12 cellular contexts compared by ENCODE assay signal in the genomic region with DNA sequence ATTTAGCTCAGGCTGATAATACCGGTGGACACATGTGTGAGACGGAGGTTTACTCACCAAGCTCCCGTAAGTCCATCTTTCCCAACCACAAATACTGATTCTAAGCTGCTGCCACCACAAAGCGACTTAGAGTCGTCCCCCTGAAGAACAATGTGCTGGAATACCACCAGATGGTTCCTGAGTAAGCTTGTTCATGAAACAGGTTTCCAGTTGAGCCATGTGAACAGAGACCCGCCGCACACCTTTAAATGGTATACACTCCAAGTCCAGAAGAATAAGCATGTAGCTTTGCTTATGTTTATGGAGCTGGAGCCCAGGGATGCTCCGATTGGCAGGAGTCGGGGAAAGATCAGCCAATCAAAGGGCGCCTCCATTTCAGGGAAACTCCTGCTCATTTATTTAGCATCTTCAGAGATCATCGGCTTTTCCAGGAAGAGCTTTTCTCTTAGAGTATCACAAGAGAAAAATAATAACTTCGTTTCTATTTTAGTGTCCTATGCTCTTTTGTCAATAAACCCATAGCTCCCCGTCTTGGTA.
DNase-seq lines count a peak whose midpoint lies in the region; TF ChIP-seq lines count a peak whose summit lies in the region.
"Had no signal": no experiment of that assay in that cellular context is flagged by ENCODE, and none has a peak within 500 bp of the region (broad histone marks: within the 10 kb centered on the region; RNA-seq: fewer than 3 reads in every experiment).

No MANE protein-coding gene starts in this region.

- TF ChIP-seq CTCF in tibial artery (IDR thresholded peaks at IDR 0.05), result no peak

- H3K36me3 ChIP-seq in tibial artery (no peaks in the 10 kb centered on the region), MG63 (no peaks in the 10 kb centered on the region)
- H3K36me3 ChIP-seq: gastrocnemius medialis had no signal

- no peak overlapping the region for H3K4me3 ChIP-seq in tibial artery
- H3K4me3 ChIP-seq in MG63, result no peak overlapping the region
- H3K4me3 ChIP-seq: gastrocnemius medialis had no signal

- peaks cover 0 to 7% (median 3%) of the 10 kb centered on the region in 4 donors for H3K4me1 ChIP-seq in tibial artery

- H3K9me3 ChIP-seq in tibial artery (no peaks in the 10 kb centered on the region), MG63 (no peaks in the 10 kb centered on the region)
- H3K9me3 ChIP-seq: Caco-2, gastrocnemius medialis had no signal

- no peaks in the 10 kb centered on the region for H3K27me3 ChIP-seq in tibial artery
- H3K27me3 ChIP-seq in MG63, result no peaks in the 10 kb centered on the region
- H3K27me3 ChIP-seq: gastrocnemius medialis had no signal

- DNase-seq in NCI-H1092 (lab: John Stamatoyannopoulos, UW), result peak; percentile 71
- peak; percentile 48 for DNase-seq in NCI-H510A (lab: John Stamatoyannopoulos, UW)
- peak; percentile 97 for DNase-seq in cerebellar cortex (ENCODE audit: low spot score)
- DNase-seq in pons (ENCODE audit: low spot score), result peak; percentile 60
- DNase-seq in erythroblast (lab: John Stamatoyannopoulos, UW), result no peak
- DNase-seq in AG20443 (ENCODE audit: low spot score), result no peak
- no peak for DNase-seq in tibial artery
- DNase-seq in MG63, result no peak
- DNase-seq: Caco-2; gastrocnemius medialis; Kasumi-1; stimulated activated naive B cell treated with anti-CD40 and anti-IgM and Interleukin-4, amounts not matched to agents 10 μg/mL and 1 μg/mL and 100 μg/mL, for 72 hours had no signal

- no peak overlapping the region for H3K27ac ChIP-seq in tibial artery
- H3K27ac ChIP-seq: gastrocnemius medialis had no signal

- intact Hi-C loops in tibial artery (cut with DNase I; ENCODE audit: low total_unique reads), result loop anchor here (5.0 kb wide), 1 partner anchor 196 kb away; no protein-coding TSS in a partner anchor

- TF ChIP-seq POLR2A in erythroblast (IDR thresholded peaks at IDR 0.05; ENCODE audit: low read length), result no peak

Comparison
In these comparisons a context has a peak if more than half of its experiments do, and no peak if none do; other contexts are left out.
1. DNase-seq: peak in NCI-H1092 (single experiment), NCI-H510A (single experiment), cerebellar cortex (single experiment) and pons (single experiment); none in erythroblast (0 of 2), AG20443 (single experiment), tibial artery (0 of 2) and MG63 (single experiment).